ENCODE assay signal across 21 cellular contexts in genomic region chr14:68020493-68020892, GRCh38.
"Had no signal": no experiment of that assay in that cellular context is flagged by ENCODE, and none has a peak within 500 bp of the region (broad histone marks: within the 10 kb centered on the region; RNA-seq: fewer than 3 reads in every experiment).

No MANE protein-coding gene starts in this region.

- H3K27ac Mint-ChIP-seq: activated naive CD4-positive, alpha-beta T cell treated with anti-CD3 and anti-CD28 coated beads, Interleukin-2, amount 50 U/mL, for 72 hours; activated T-helper 1 cell treated with anti-CD3 and anti-CD28 coated beads, Interleukin-12 subunit alpha, Interleukin-12 subunit beta, Interleukin-2, Interleukin-4 antibody, amounts not matched to agents 30 ng/mL and 10 ng/mL and 1 ng/mL, durations not matched to agents 14 hours and 24 hours and 36 hours; naive thymus-derived CD8-positive, alpha-beta T cell; stimulated activated effector memory CD8-positive, alpha-beta T cell treated with anti-CD3 and anti-CD28 coated beads, Interleukin-12 subunit alpha, Interleukin-12 subunit beta, amount 100 ng/mL, for 72 hours had no signal

- H3K27me3 Mint-ChIP-seq: naive thymus-derived CD8-positive, alpha-beta T cell had no signal

- H3K4me1 Mint-ChIP-seq: naive thymus-derived CD8-positive, alpha-beta T cell; stimulated activated effector memory CD8-positive, alpha-beta T cell treated with anti-CD3 and anti-CD28 coated beads, Interleukin-12 subunit alpha, Interleukin-12 subunit beta, amount 100 ng/mL, for 72 hours had no signal

- H3K9ac ChIP-seq: parathyroid adenoma had no signal

- H3K9me3 Mint-ChIP-seq: stimulated activated effector memory CD8-positive, alpha-beta T cell treated with anti-CD3 and anti-CD28 coated beads, Interleukin-12 subunit alpha, Interleukin-12 subunit beta, amount 100 ng/mL, for 72 hours had no signal

- FAIRE-seq: bronchial epithelial cell had no signal

- ATAC-seq: activated naive CD4-positive, alpha-beta T cell treated with anti-CD3 and anti-CD28 coated beads, Interleukin-2, amount 50 U/mL, for 72 hours; esophagus mucosa; gastroesophageal sphincter; naive thymus-derived CD8-positive, alpha-beta T cell; stimulated activated effector memory CD8-positive, alpha-beta T cell treated with anti-CD3 and anti-CD28 coated beads, Interleukin-12 subunit alpha, Interleukin-12 subunit beta, amount 100 ng/mL, for 72 hours had no signal

- H3K4me3 ChIP-seq: adrenal gland, gastroesophageal sphincter, heart right ventricle, sigmoid colon, testis had no signal

- H3K9me3 ChIP-seq: adrenal gland, neutrophil, testis had no signal

- H3K4me3 Mint-ChIP-seq: activated T-helper 1 cell treated with anti-CD3 and anti-CD28 coated beads, Interleukin-12 subunit alpha, Interleukin-12 subunit beta, Interleukin-2, Interleukin-4 antibody, amounts not matched to agents 30 ng/mL and 10 ng/mL and 1 ng/mL, durations not matched to agents 14 hours and 24 hours and 36 hours; naive thymus-derived CD8-positive, alpha-beta T cell; stimulated activated effector memory CD8-positive, alpha-beta T cell treated with anti-CD3 and anti-CD28 coated beads, Interleukin-12 subunit alpha, Interleukin-12 subunit beta, amount 100 ng/mL, for 72 hours had no signal

- H3K27me3 ChIP-seq: adrenal gland, gastroesophageal sphincter, heart right ventricle, neutrophil, sigmoid colon, testis had no signal

- H3K27ac ChIP-seq: adrenal gland, heart right ventricle, neutrophil, parathyroid adenoma, testis, WERI-Rb-1 had no signal

- H3K36me3 Mint-ChIP-seq: stimulated activated effector memory CD8-positive, alpha-beta T cell treated with anti-CD3 and anti-CD28 coated beads, Interleukin-12 subunit alpha, Interleukin-12 subunit beta, amount 100 ng/mL, for 72 hours had no signal

- H3K4me1 ChIP-seq: adrenal gland, parathyroid adenoma, testis had no signal

- DNase-seq: activated CD4-positive, alpha-beta T cell treated with anti-CD3 and anti-CD28 coated beads for 1 hour; activated CD4-positive, alpha-beta T cell treated with anti-CD3 and anti-CD28 coated beads, Interleukin-2, amount 50 U/mL, for 4 hours; activated gamma-delta T cell treated with Interleukin-2 at 50 U/mL for 16 hours; activated T-cell treated with anti-CD3 and anti-CD28 coated beads for 4 hours; adrenal gland; effector CD8-positive, alpha-beta T cell; heart right ventricle; kidney glomerular epithelial cell; naive thymus-derived CD8-positive, alpha-beta T cell; sigmoid colon; stimulated activated CD4-positive, alpha-beta T cell treated with anti-CD3 and anti-CD28 coated beads, Interleukin-4, amount 100 ng/mL, for 24 hours; testis; WERI-Rb-1 had no signal

- H3K36me3 ChIP-seq: adrenal gland, gastroesophageal sphincter, heart right ventricle, neutrophil, sigmoid colon, WERI-Rb-1 had no signal
